ENCODE assay signal across 19 cellular contexts in genomic region chr1:156789621-156790318, GRCh38. TPM values are rescaled to one million over a fixed set of nuclear protein-coding genes. Genes with fewer than 3 reads are reported as not detected.
DNase-seq lines count a peak whose midpoint lies in the region; ATAC-seq and TF ChIP-seq lines count a peak whose summit lies in the region.
"Had no signal": no experiment of that assay in that cellular context is flagged by ENCODE, and none has a peak within 500 bp of the region (broad histone marks: within the 10 kb centered on the region; RNA-seq: fewer than 3 reads in every experiment).

No MANE protein-coding gene starts in this region.

- H3K27me3 Mint-ChIP-seq in activated naive CD8-positive, alpha-beta T cell = no peaks in the 10 kb centered on the region
- H3K27me3 Mint-ChIP-seq in endothelial cell (ENCODE audit: unreplicated experiment) = peaks cover 2% of the 10 kb centered on the region

- H3K4me1 Mint-ChIP-seq in activated naive CD8-positive, alpha-beta T cell (ENCODE audit: low read depth) = peaks cover 5% of the 10 kb centered on the region
- peaks cover 51% of the 10 kb centered on the region for H3K4me1 Mint-ChIP-seq in endothelial cell (ENCODE audit: unreplicated experiment)

- no peaks in the 10 kb centered on the region for H3K9me3 Mint-ChIP-seq in activated naive CD8-positive, alpha-beta T cell (ENCODE audit: low read depth)
- H3K9me3 Mint-ChIP-seq in endothelial cell (ENCODE audit: unreplicated experiment) = no peaks in the 10 kb centered on the region
- H3K9me3 Mint-ChIP-seq: CD8-positive, alpha-beta memory T cell had no signal

- H3K36me3 Mint-ChIP-seq in activated naive CD8-positive, alpha-beta T cell = peaks cover 4% of the 10 kb centered on the region
- peaks cover 39% of the 10 kb centered on the region for H3K36me3 Mint-ChIP-seq in endothelial cell (ENCODE audit: low read depth, unreplicated experiment)

- H3K4me3 Mint-ChIP-seq in activated naive CD8-positive, alpha-beta T cell = no peak overlapping the region
- no peak overlapping the region for H3K4me3 Mint-ChIP-seq in endothelial cell (ENCODE audit: unreplicated experiment)
- H3K4me3 Mint-ChIP-seq: CD8-positive, alpha-beta memory T cell had no signal

- no peak for ATAC-seq in Right ventricle myocardium inferior
- no peak for ATAC-seq in GM21447 (IDR thresholded peaks at IDR 0.05; ENCODE audit: unreplicated experiment)

- TF ChIP-seq CTCF in endothelial cell (IDR thresholded peaks at IDR 0.05; ENCODE audit: unreplicated experiment) = no peak

- intact Hi-C loops in cardiac septum (cut with DNase I) (no loop called here), Right ventricle myocardium inferior (cut with DNase I) (no loop called here)

- H3K27ac Mint-ChIP-seq in activated naive CD8-positive, alpha-beta T cell = peak overlapping the region; percentile 24
- peak overlapping the region; percentile 17 for H3K27ac Mint-ChIP-seq in endothelial cell (ENCODE audit: unreplicated experiment)

- DNase-seq in cardiac septum (ENCODE audit: low spot score) = peak; percentile 35
- DNase-seq in Right ventricle myocardium inferior (ENCODE audit: missing footprints) = no peak
- no peak for DNase-seq in endothelial cell (ENCODE audit: low spot score)
- DNase-seq in NCI-H2081 treated with DMSO at 0.1 percent for 48 hours (lab: John Stamatoyannopoulos, UW) = no peak
- DNase-seq in D341Med (ENCODE audit: low spot score) = no peak
- no peak for DNase-seq in foreskin melanocyte
- DNase-seq: CD8-positive, alpha-beta memory T cell; H7; MV-4-11; NCI-H1417; NCI-H187 treated with DMSO at 0.1 percent for 48 hours; NCI-H2171; NCI-H446; NCI-H69; NK-92 treated with Interleukin-12 subunit alpha and Interleukin-12 subunit beta, amount 100 ng/mL, for 24 hours; OCI-M1; RPMI8226 had no signal

RNA-seq across cellular contexts. Expression of gene PRCC, which starts 22.4 kb away (rescaled TPM):
- total RNA-seq in cardiac septum (44.5 TPM), Right ventricle myocardium inferior (42.9 TPM), endothelial cell (ENCODE audit: unreplicated experiment) (91.9 TPM)

RNA-seq across cellular contexts. Expression of gene SH2D2A, which starts 26.9 kb away (rescaled TPM):
- total RNA-seq in cardiac septum = 1.4 TPM
- 2.2 TPM for total RNA-seq in Right ventricle myocardium inferior
- total RNA-seq in endothelial cell (ENCODE audit: unreplicated experiment) = not detected

RNA-seq across cellular contexts. Expression of gene HDGF, which starts 38.3 kb away (rescaled TPM):
- 131 TPM for total RNA-seq in cardiac septum
- 183 TPM for total RNA-seq in Right ventricle myocardium inferior
- total RNA-seq in endothelial cell (ENCODE audit: unreplicated experiment) = 175 TPM

RNA-seq across cellular contexts. Expression of gene MRPL24, which starts 48.9 kb away (rescaled TPM):
- total RNA-seq in cardiac septum = 66.1 TPM
- 103 TPM for total RNA-seq in Right ventricle myocardium inferior
- total RNA-seq in endothelial cell (ENCODE audit: unreplicated experiment) = 26.7 TPM
